Comparison of ENCODE assay signal across 8 cellular contexts in the genomic region with DNA sequence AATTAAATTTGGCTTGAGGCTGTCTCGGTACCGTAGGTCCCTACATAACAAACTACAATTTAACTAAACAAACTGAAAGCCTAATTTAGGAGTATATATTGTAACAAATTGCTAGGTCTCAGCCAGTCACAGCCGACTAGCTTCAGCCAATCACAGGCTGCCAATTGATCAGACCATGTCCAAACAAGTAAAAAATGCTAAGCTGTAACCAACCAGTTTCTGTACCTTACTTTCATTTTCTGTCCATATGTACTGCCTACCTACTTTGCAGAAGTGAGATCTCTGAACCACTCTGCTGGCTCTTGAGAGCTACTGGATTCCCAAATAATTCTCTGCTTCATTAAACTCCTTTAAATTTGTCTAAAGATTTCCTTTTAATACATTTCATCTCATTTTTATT.
DNase-seq lines count a peak whose midpoint lies in the region; TF ChIP-seq lines count a peak whose summit lies in the region.

No MANE protein-coding gene starts in this region.

- peaks cover 23% of the 10 kb centered on the region for H3F3A ChIP-seq in GM23248 (ENCODE audit: insufficient read depth)

- CTCF ChIA-PET in activated naive CD4-positive, alpha-beta T cell treated with anti-CD3 and anti-CD28 coated beads, Interleukin-2, amount 10 ng/mL, durations not matched to agents 7 days and 5 days (lab: Charles Lee): no interaction called here

- no peaks in the 10 kb centered on the region for H4K20me1 ChIP-seq in GM23248 (ENCODE audit: insufficient read depth)

- TF ChIP-seq POLR2A in spleen (IDR thresholded peaks at IDR 0.05): no peak

- H3K36me3 ChIP-seq in GM23248 (ENCODE audit: low read depth): no peaks in the 10 kb centered on the region
- H3K36me3 ChIP-seq in KOPT-K1 (ENCODE audit: insufficient read depth, low read length): no peaks in the 10 kb centered on the region
- H3K36me3 ChIP-seq in spleen: no peaks in the 10 kb centered on the region

- H3K9me3 ChIP-seq in GM23248 (ENCODE audit: low read depth) (no peaks in the 10 kb centered on the region), KOPT-K1 (ENCODE audit: insufficient read depth, low read length, poor library complexity, severe bottlenecking) (peaks cover 21% of the 10 kb centered on the region), spleen (peaks cover 0 to 3% (median 0%) of the 10 kb centered on the region in 8 donors)

- peak overlapping the region; percentile 100 for H3K27ac Mint-ChIP-seq in activated naive CD4-positive, alpha-beta T cell treated with anti-CD3 and anti-CD28 coated beads, Interleukin-2, amount 10 ng/mL, durations not matched to agents 7 days and 5 days

- peaks cover 16% of the 10 kb centered on the region for H3K9me3 Mint-ChIP-seq in activated naive CD4-positive, alpha-beta T cell treated with anti-CD3 and anti-CD28 coated beads, Interleukin-2, amount 10 ng/mL, durations not matched to agents 7 days and 5 days

- DNase-seq in SKM-1 treated with dmso at 0.1 percent for 144 hours (lab: John Stamatoyannopoulos, UW; ENCODE audit: unreplicated experiment): peak; percentile 9
- no peak for DNase-seq in SKM-1 (lab: John Stamatoyannopoulos, UW; ENCODE audit: unreplicated experiment)
- DNase-seq in GM23248: no peak
- DNase-seq in activated naive CD4-positive, alpha-beta T cell treated with anti-CD3 and anti-CD28 coated beads, Interleukin-2, amount 10 ng/mL, durations not matched to agents 7 days and 5 days: peak; percentile 60
- no peak for DNase-seq in spleen
- DNase-seq in GM19238 (ENCODE audit: insufficient read length, low spot score): no peak
- no peak for DNase-seq in effector CD4-positive, alpha-beta T cell

- no peaks in the 10 kb centered on the region for H3K27me3 ChIP-seq in GM23248 (replicated peaks; ENCODE audit: insufficient read depth)
- no peaks in the 10 kb centered on the region for H3K27me3 ChIP-seq in spleen (replicated peaks in 1 of 7)

- H3K4me1 ChIP-seq in GM23248 (ENCODE audit: insufficient read depth): peaks cover 31% of the 10 kb centered on the region
- peaks cover 12 to 54% (median 35%) of the 10 kb centered on the region in 6 donors for H3K4me1 ChIP-seq in spleen

- no peaks in the 10 kb centered on the region for H3K27me3 Mint-ChIP-seq in activated naive CD4-positive, alpha-beta T cell treated with anti-CD3 and anti-CD28 coated beads, Interleukin-2, amount 10 ng/mL, durations not matched to agents 7 days and 5 days

- H3K9me2 ChIP-seq in GM23248 (ENCODE audit: insufficient read depth): no peaks in the 10 kb centered on the region

- H3K9ac ChIP-seq in GM23248: no peak overlapping the region

- in situ Hi-C loops in GM23248 (cut with MboI): no loop called here

- intact Hi-C loops in spleen (cut with DNase I; ENCODE audit: low total_unique reads): no loop called here

- H3K4me1 Mint-ChIP-seq in activated naive CD4-positive, alpha-beta T cell treated with anti-CD3 and anti-CD28 coated beads, Interleukin-2, amount 10 ng/mL, durations not matched to agents 7 days and 5 days: peaks cover 59% of the 10 kb centered on the region

- 85 to 90% methylated on average over 3 of the region's 3 CpGs for WGBS in GM23248 (ENCODE audit: low coverage in 1 of 2, low lambda C conversion rate in 2 of 2, missing lambda C conversion rate in 2 of 2), 2 experiments
- WGBS in spleen, 5 donors: 55 to 72% (median 61%) methylated on average over 3 of the region's 3 CpGs

- peaks cover 27% of the 10 kb centered on the region for H3K36me3 Mint-ChIP-seq in activated naive CD4-positive, alpha-beta T cell treated with anti-CD3 and anti-CD28 coated beads, Interleukin-2, amount 10 ng/mL, durations not matched to agents 7 days and 5 days

- peak overlapping the region; percentile 86 for H3K4me2 ChIP-seq in GM23248 (ENCODE audit: unreplicated experiment)

- peak overlapping the region; percentile 46 for H3K4me3 Mint-ChIP-seq in activated naive CD4-positive, alpha-beta T cell treated with anti-CD3 and anti-CD28 coated beads, Interleukin-2, amount 10 ng/mL, durations not matched to agents 7 days and 5 days

- H3K27ac ChIP-seq in GM23248 (peak overlapping the region; percentile 92), KOPT-K1 (ENCODE audit: low read depth, low read length, poor library complexity, severe bottlenecking) (peak overlapping the region; percentile 89), spleen (peak overlapping the region; percentile 8 to 84 (median 81))

- H3K4me3 ChIP-seq in GM23248 (no peak overlapping the region), spleen (peak overlapping the region in 1 of 8 donors; percentile 19)

- no peak for TF ChIP-seq CTCF in spleen (IDR thresholded peaks at IDR 0.05 in 8 of 11, conservative IDR thresholded peaks at IDR 0.05 in 3 of 11)

- H3K79me2 ChIP-seq in GM23248 (ENCODE audit: insufficient read depth): no peaks in the 10 kb centered on the region

- peak overlapping the region; percentile 60 for H2AFZ ChIP-seq in GM23248

Comparison
In these comparisons a context has a peak if more than half of its experiments do, and no peak if none do; other contexts are left out.
1. DNase-seq: peak in SKM-1 treated with dmso at 0.1 percent for 144 hours (single experiment) and activated naive CD4-positive, alpha-beta T cell treated with anti-CD3 and anti-CD28 coated beads, Interleukin-2, amount 10 ng/mL, durations not matched to agents 7 days and 5 days (single experiment); none in SKM-1 (single experiment), GM23248 (single experiment), spleen (single experiment), GM19238 (single experiment) and effector CD4-positive, alpha-beta T cell (single experiment).
2. Peak in every context shown above with its lines, with median percentiles within 50 percentile points of each other: H3K27ac ChIP-seq.